In the genomic region with DNA sequence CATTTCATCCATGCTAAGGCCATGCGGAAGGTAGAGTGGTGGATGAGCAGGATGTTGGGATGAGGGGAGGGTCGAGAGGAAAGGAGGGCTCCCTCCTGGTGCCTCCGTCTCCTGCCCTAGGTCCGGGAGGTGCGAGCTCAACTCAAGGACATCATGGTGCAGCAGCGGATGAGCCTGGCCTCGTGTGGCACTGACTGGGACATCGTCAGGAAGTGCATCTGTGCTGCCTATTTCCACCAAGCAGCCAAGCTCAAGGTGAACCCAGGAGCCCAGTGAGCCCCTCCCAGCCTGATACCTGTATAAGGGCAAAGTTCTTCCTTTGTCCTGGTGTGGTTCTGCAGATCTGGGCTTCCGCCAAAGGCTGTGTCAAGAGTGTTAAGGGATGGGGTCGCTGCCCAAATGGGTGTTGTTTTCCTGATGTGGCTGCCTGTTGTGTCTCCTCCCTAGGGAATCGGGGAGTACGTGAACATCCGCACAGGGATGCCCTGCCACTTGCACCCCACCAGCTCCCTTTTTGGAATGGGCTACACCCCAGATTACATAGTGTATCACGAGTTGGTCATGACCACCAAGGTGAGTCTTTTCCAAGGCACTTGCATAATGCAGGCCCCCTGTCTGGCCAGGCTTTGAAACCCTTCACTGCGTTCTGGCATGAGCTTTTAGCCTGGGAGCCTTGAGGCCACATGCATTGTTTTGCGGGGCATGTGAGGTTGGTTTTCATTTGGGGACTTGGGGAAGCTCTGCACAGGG, we compare ENCODE assay signal across 16 cellular contexts. TPM values are rescaled to one million over a fixed set of nuclear protein-coding genes. Genes with fewer than 3 reads are reported as not detected.
DNase-seq lines count a peak whose midpoint lies in the region; ATAC-seq and TF ChIP-seq lines count a peak whose summit lies in the region.
"Had no signal": no experiment of that assay in that cellular context is flagged by ENCODE, and none has a peak within 500 bp of the region (broad histone marks: within the 10 kb centered on the region; RNA-seq: fewer than 3 reads in every experiment).

No MANE protein-coding gene starts in this region.

- TF ChIP-seq RAD21 in IMR-90 (IDR thresholded peaks at IDR 0.05; ENCODE audit: low read length): no peak

- H3K9me3 Mint-ChIP-seq in type B pancreatic cell (no peaks in the 10 kb centered on the region), endodermal cell (no peaks in the 10 kb centered on the region)
- H3K9me3 Mint-ChIP-seq: CD4-positive, alpha-beta T cell; H9 had no signal

- peak; percentile 44 for DNase-seq in activated CD8-positive, alpha-beta memory T cell treated with anti-CD3 and anti-CD28 coated beads, Interleukin-2, amount 50 U/mL, for 48 hours
- DNase-seq in activated CD8-positive, alpha-beta memory T cell treated with anti-CD3 and anti-CD28 coated beads, Interleukin-2, amount 50 U/mL, for 4 hours: no peak
- DNase-seq in IMR-90 (no peak), osteoblast (ENCODE audit: insufficient read length, low spot score, missing footprints) (peak; percentile 64), type B pancreatic cell (ENCODE audit: extremely low spot score, unreplicated experiment) (peak; percentile 43), endodermal cell (no peak)
- DNase-seq in effector CD4-positive, alpha-beta T cell: no peak
- DNase-seq: AML-193; Caco-2; CD4-positive, alpha-beta T cell; GOT3; H9 had no signal

- no peak for ATAC-seq in IMR-90 (ENCODE audit: low read depth)
- ATAC-seq: A549 had no signal

- no peak for TF ChIP-seq CTCF in IMR-90 (conservative IDR thresholded peaks at IDR 0.05; ENCODE audit: low read depth, low read length)
- TF ChIP-seq CTCF in osteoblast (IDR thresholded peaks at IDR 0.05; ENCODE audit: extremely low read depth, low read depth, low read length): no peak
- no peak for TF ChIP-seq CTCF in type B pancreatic cell (conservative IDR thresholded peaks at IDR 0.05)
- no peak for TF ChIP-seq CTCF in endodermal cell (conservative IDR thresholded peaks at IDR 0.05)

- H3K36me3 ChIP-seq in IMR-90 (ENCODE audit: control insufficient read depth, insufficient read depth, low read length) (peaks cover 85% of the 10 kb centered on the region), osteoblast (ENCODE audit: insufficient read depth, low read length) (peaks cover 86% of the 10 kb centered on the region), endodermal cell (ENCODE audit: control insufficient read depth, insufficient read depth, low read length) (peaks cover 85% of the 10 kb centered on the region)

- no peak overlapping the region for H3K27ac Mint-ChIP-seq in type B pancreatic cell
- H3K27ac Mint-ChIP-seq in endodermal cell: no peak overlapping the region
- H3K27ac Mint-ChIP-seq: CD4-positive, alpha-beta T cell; H9 had no signal

- H4K91ac ChIP-seq in IMR-90 (ENCODE audit: insufficient read depth, low read depth, low read length): no peak overlapping the region

- no peaks in the 10 kb centered on the region; the same call in 1 of the 2 replicates for H3K9me1 ChIP-seq in IMR-90 (ENCODE audit: insufficient read depth, low read length)

- H3K14ac ChIP-seq in IMR-90 (replicated peaks; ENCODE audit: low read depth, low read length): no peak overlapping the region

- no peak overlapping the region for H2AK5ac ChIP-seq in IMR-90 (ENCODE audit: low read depth, low read length)

- no peaks in the 10 kb centered on the region for H3K4me1 Mint-ChIP-seq in type B pancreatic cell (ENCODE audit: unreplicated experiment)
- H3K4me1 Mint-ChIP-seq in endodermal cell: peaks cover 2% of the 10 kb centered on the region
- H3K4me1 Mint-ChIP-seq: H9 had no signal

- no peak overlapping the region for H2BK15ac ChIP-seq in IMR-90 (ENCODE audit: low read depth, low read length)

- no peaks in the 10 kb centered on the region for H3K27me3 Mint-ChIP-seq in type B pancreatic cell
- no peaks in the 10 kb centered on the region for H3K27me3 Mint-ChIP-seq in endodermal cell (ENCODE audit: insufficient read depth)
- H3K27me3 Mint-ChIP-seq: CD4-positive, alpha-beta T cell had no signal

- no peaks in the 10 kb centered on the region for H3K9me3 ChIP-seq in IMR-90 (ENCODE audit: control insufficient read depth, insufficient read depth, low read length)
- no peaks in the 10 kb centered on the region for H3K9me3 ChIP-seq in osteoblast (ENCODE audit: low read depth, low read length)
- H3K9me3 ChIP-seq in endodermal cell (ENCODE audit: control insufficient read depth, low read length): no peaks in the 10 kb centered on the region
- H3K9me3 ChIP-seq: A549, Caco-2 had no signal

- no peak overlapping the region for H2BK20ac ChIP-seq in IMR-90 (ENCODE audit: low read depth, low read length)

- H2BK5ac ChIP-seq in IMR-90 (ENCODE audit: low read depth, low read length, poor library complexity, severe bottlenecking): no peak overlapping the region

- POLR2A ChIA-PET in IMR-90 (lab: Charles Lee; ENCODE audit: unreplicated experiment): no interaction called here

- H3K4me2 ChIP-seq in IMR-90 (ENCODE audit: low read depth, low read length) (no peak overlapping the region), osteoblast (ENCODE audit: insufficient read depth, low read length) (no peak overlapping the region)
- H3K4me2 ChIP-seq: A549 had no signal

- no TSS peak for BruUV-seq in IMR-90 (replicated peaks; lab: Mats Ljungman, UMichigan)

- no peaks in the 10 kb centered on the region for H3K79me2 ChIP-seq in osteoblast (ENCODE audit: insufficient read depth, low read length)

- H3K23ac ChIP-seq in IMR-90 (ENCODE audit: low read depth, low read length): no peak overlapping the region

- TF ChIP-seq POLR2A in IMR-90 (IDR thresholded peaks at IDR 0.05; ENCODE audit: low read depth, low read length): no peak

- H3K4me3 Mint-ChIP-seq in type B pancreatic cell (no peak overlapping the region), endodermal cell (no peak overlapping the region)
- H3K4me3 Mint-ChIP-seq: CD4-positive, alpha-beta T cell; H9 had no signal

- no peak overlapping the region for H4K5ac ChIP-seq in IMR-90 (ENCODE audit: low read depth, low read length)

- H3K4me1 ChIP-seq in IMR-90 (ENCODE audit: control insufficient read depth, insufficient read depth, low read length) (no peaks in the 10 kb centered on the region), osteoblast (ENCODE audit: insufficient read depth, low read length) (no peaks in the 10 kb centered on the region), endodermal cell (ENCODE audit: control insufficient read depth, insufficient read depth, low read length) (no peaks in the 10 kb centered on the region)
- H3K4me1 ChIP-seq: A549, Caco-2 had no signal

- no peak overlapping the region for H3K4me3 ChIP-seq in IMR-90 (ENCODE audit: insufficient read depth, low read depth, low read length)
- H3K4me3 ChIP-seq in osteoblast (ENCODE audit: insufficient read depth, low read length): no peak overlapping the region
- no peak overlapping the region for H3K4me3 ChIP-seq in endodermal cell (ENCODE audit: low read length)
- H3K4me3 ChIP-seq: A549 had no signal

- H2AFZ ChIP-seq in IMR-90 (replicated peaks; ENCODE audit: low read length, poor library complexity): peak overlapping the region; percentile 16
- H2AFZ ChIP-seq in osteoblast (ENCODE audit: low read length): no peak overlapping the region

- no peaks in the 10 kb centered on the region for H3K27me3 ChIP-seq in IMR-90 (ENCODE audit: control insufficient read depth, insufficient read depth, low read length)
- H3K27me3 ChIP-seq in osteoblast (ENCODE audit: insufficient read depth, low read length): no peaks in the 10 kb centered on the region
- H3K27me3 ChIP-seq in endodermal cell (ENCODE audit: control insufficient read depth, insufficient read depth, low read length, poor library complexity, severe bottlenecking): no peaks in the 10 kb centered on the region

- CTCF ChIA-PET in IMR-90 (lab: Yijun Ruan, JAX): no interaction called here

- no peak overlapping the region for H3K18ac ChIP-seq in IMR-90 (ENCODE audit: low read depth, low read length)

- H3K36me3 Mint-ChIP-seq in type B pancreatic cell: peaks cover 4% of the 10 kb centered on the region
- peaks cover 98% of the 10 kb centered on the region for H3K36me3 Mint-ChIP-seq in endodermal cell (ENCODE audit: low read depth)

- no peak overlapping the region for H3K4ac ChIP-seq in IMR-90 (ENCODE audit: low read depth, low read length)

- dilution Hi-C loops in IMR-90 (cut with HindIII; ENCODE audit: low sequenced_read_pairs, unreplicated experiment): no loop called here

- H4K8ac ChIP-seq in IMR-90 (ENCODE audit: low read depth in 2 of 2, low read length in 2 of 2): no peak overlapping the region

- H4K20me1 ChIP-seq in IMR-90 (ENCODE audit: insufficient read depth, low read length): no peaks in the 10 kb centered on the region
- no peaks in the 10 kb centered on the region for H4K20me1 ChIP-seq in osteoblast (ENCODE audit: insufficient read depth, low read length)

- WGBS in IMR-90 (ENCODE audit: extremely low coverage in 2 of 2, insufficient read length in 1 of 2), 2 experiments: 96% methylated on average over 5 of the region's 16 CpGs; no CpG with 5 or more reads in 1 of the 2 experiments
- WGBS in endodermal cell (ENCODE audit: insufficient coverage in 1 of 2, insufficient read length in 1 of 2), 2 experiments: 89 to 91% methylated on average over 11 to 16 of the region's 16 CpGs

- in situ Hi-C loops in IMR-90 (cut with MboI; ENCODE audit: low sequenced_read_pairs): no loop called here

- no peak overlapping the region for H3K9ac ChIP-seq in IMR-90 (ENCODE audit: low read depth, low read length)
- no peak overlapping the region for H3K9ac ChIP-seq in endodermal cell (ENCODE audit: extremely low read depth, low read length, poor library complexity, severe bottlenecking)

- no peak overlapping the region for H3K56ac ChIP-seq in IMR-90 (ENCODE audit: extremely low read depth, insufficient read depth, low read length)

- H2AK9ac ChIP-seq in IMR-90 (replicated peaks; ENCODE audit: low read depth, low read length, poor library complexity): peak overlapping the region; percentile 75

- no peaks in the 10 kb centered on the region for H3K79me1 ChIP-seq in IMR-90 (ENCODE audit: low read depth in 1 of 2, low read length in 2 of 2)

- H3K27ac ChIP-seq in IMR-90 (ENCODE audit: insufficient read depth, low read length): no peak overlapping the region
- no peak overlapping the region for H3K27ac ChIP-seq in osteoblast (ENCODE audit: low read depth, low read length)
- H3K27ac ChIP-seq in endodermal cell (ENCODE audit: low read depth, low read length): no peak overlapping the region
- H3K27ac ChIP-seq: 22Rv1, A549, C4-2B had no signal

- intact Hi-C loops in IMR-90 (cut with micrococcal nuclease): no loop called here

- H2BK120ac ChIP-seq in IMR-90 (ENCODE audit: low read depth, low read length): no peak overlapping the region

RNA-seq across cellular contexts. Expression of a gene that starts 14.9 kb away (rescaled TPM):
- total RNA-seq in IMR-90 (2012; rRNA removed) (49.6 and 61.9 TPM in 2 replicates), osteoblast (51.4 and 52.7 TPM in 2 replicates), type B pancreatic cell (ENCODE audit: low replicate concordance) (62.7 and 75.6 TPM in 2 replicates), endodermal cell (10 to 100 TPM; 66.9 to 80.1 TPM)
- 43.0 and 45.4 TPM in 2 replicates for polyA plus RNA-seq in IMR-90 (2012; rRNA removed)
- 21.9 and 32.9 TPM in 2 replicates for polyA plus RNA-seq in IMR-90 (2012; cell fraction: cytosol; rRNA removed)
- 142 and 187 TPM in 2 replicates for polyA plus RNA-seq in IMR-90 (2012; cell fraction: nucleus; rRNA removed; ENCODE audit: low replicate concordance)
- polyA plus RNA-seq in endodermal cell (2013, experiment 1 of 2): 49.3 TPM
- polyA plus RNA-seq in endodermal cell (2013, experiment 2 of 2): 42.3 TPM

RNA-seq across cellular contexts. Expression of a gene that starts 15.1 kb away (rescaled TPM):
- total RNA-seq in IMR-90 (2012; rRNA removed) (5.4 and 6.1 TPM in 2 replicates), osteoblast (9.1 and 12.3 TPM in 2 replicates), type B pancreatic cell (ENCODE audit: low replicate concordance) (12.2 and 17.8 TPM in 2 replicates), endodermal cell (10 to 100 TPM; 10.6 to 13.1 TPM)
- 7.4 and 8.6 TPM in 2 replicates for polyA plus RNA-seq in IMR-90 (2012; rRNA removed)
- polyA plus RNA-seq in IMR-90 (2012; cell fraction: cytosol; rRNA removed): 2.9 and 3.6 TPM in 2 replicates
- 2.7 and 7.2 TPM in 2 replicates for polyA plus RNA-seq in IMR-90 (2012; cell fraction: nucleus; rRNA removed; ENCODE audit: low replicate concordance)
- polyA plus RNA-seq in endodermal cell (2013, experiment 1 of 2): 9.8 TPM
- 9.8 TPM for polyA plus RNA-seq in endodermal cell (2013, experiment 2 of 2)

RNA-seq across cellular contexts. Expression of a gene that starts 45.5 kb away (rescaled TPM):
- not detected in 2 replicates for total RNA-seq in IMR-90 (2012; rRNA removed)
- not detected in 2 replicates for polyA plus RNA-seq in IMR-90 (2012; rRNA removed)
- polyA plus RNA-seq in IMR-90 (2012; cell fraction: cytosol; rRNA removed): not detected in 2 replicates
- 0.05 TPM in 1 of 2 replicates, not detected in the other for polyA plus RNA-seq in IMR-90 (2012; cell fraction: nucleus; rRNA removed; ENCODE audit: low replicate concordance)
- not detected in 2 replicates for total RNA-seq in osteoblast
- total RNA-seq in type B pancreatic cell (ENCODE audit: low replicate concordance): not detected in 2 replicates
- under 1 TPM in 1 of 2 donors, not detected in 1; 0.69 TPM for total RNA-seq in endodermal cell
- polyA plus RNA-seq in endodermal cell (2013, experiment 1 of 2): 0.21 TPM
- polyA plus RNA-seq in endodermal cell (2013, experiment 2 of 2): not detected
- total RNA-seq: Caco-2; CD4-positive, alpha-beta T cell; H9 had no signal
- polyA plus RNA-seq: A549, BJ had no signal

RNA-seq across cellular contexts. Expression of a gene that starts 54.2 kb away (rescaled TPM):
- not detected in 2 replicates for total RNA-seq in IMR-90 (2012; rRNA removed)
- polyA plus RNA-seq in IMR-90 (2012; rRNA removed): not detected in 2 replicates
- not detected in 2 replicates for polyA plus RNA-seq in IMR-90 (2012; cell fraction: cytosol; rRNA removed)
- polyA plus RNA-seq in IMR-90 (2012; cell fraction: nucleus; rRNA removed; ENCODE audit: low replicate concordance): not detected in 2 replicates
- not detected in 2 replicates for total RNA-seq in osteoblast
- not detected in 2 replicates for total RNA-seq in type B pancreatic cell (ENCODE audit: low replicate concordance)
- 1 to 10 TPM; 3.9 to 9.5 TPM for total RNA-seq in endodermal cell
- 15.7 TPM for polyA plus RNA-seq in endodermal cell (2013, experiment 1 of 2)
- 11.9 TPM for polyA plus RNA-seq in endodermal cell (2013, experiment 2 of 2)
- total RNA-seq: CD4-positive, alpha-beta T cell; H9 had no signal
- polyA plus RNA-seq: BJ had no signal

Comparison
In these comparisons a context has a peak if more than half of its experiments do, and no peak if none do; other contexts are left out.
1. DNase-seq: peak in activated CD8-positive, alpha-beta memory T cell treated with anti-CD3 and anti-CD28 coated beads, Interleukin-2, amount 50 U/mL, for 48 hours (single experiment), osteoblast (single experiment) and type B pancreatic cell (single experiment); none in activated CD8-positive, alpha-beta memory T cell treated with anti-CD3 and anti-CD28 coated beads, Interleukin-2, amount 50 U/mL, for 4 hours (single experiment), IMR-90 (single experiment), endodermal cell (single experiment) and effector CD4-positive, alpha-beta T cell (single experiment).